ENCODE assay signal across 9 cellular contexts in genomic region chr7:106552645-106553445, GRCh38.
DNase-seq lines count a peak whose midpoint lies in the region; ATAC-seq and TF ChIP-seq lines count a peak whose summit lies in the region.
"Had no signal": no experiment of that assay in that cellular context is flagged by ENCODE, and none has a peak within 500 bp of the region (broad histone marks: within the 10 kb centered on the region; RNA-seq: fewer than 3 reads in every experiment).

No MANE protein-coding gene starts in this region.

- H3K27me3 ChIP-seq in DOHH2 (ENCODE audit: control insufficient read depth, low read length) (no peaks in the 10 kb centered on the region), PC-9 (ENCODE audit: insufficient read depth, low read depth) (no peaks in the 10 kb centered on the region)
- H3K27me3 ChIP-seq: neural progenitor cell had no signal

- H3K9me2 ChIP-seq in DOHH2 (replicated peaks; ENCODE audit: control insufficient read depth, low read length), result no peaks in the 10 kb centered on the region
- no peaks in the 10 kb centered on the region for H3K9me2 ChIP-seq in PC-9 (ENCODE audit: insufficient read depth)

- peak; percentile 98 for ATAC-seq in GM19395 (IDR thresholded peaks at IDR 0.05; ENCODE audit: unreplicated experiment)
- ATAC-seq in HG03060 (IDR thresholded peaks at IDR 0.05; ENCODE audit: low read depth, unreplicated experiment), result peak; percentile 85

- no peaks in the 10 kb centered on the region for H4K20me1 ChIP-seq in DOHH2 (ENCODE audit: control insufficient read depth, insufficient read depth, low read depth, low read length)
- no peaks in the 10 kb centered on the region for H4K20me1 ChIP-seq in PC-9 (ENCODE audit: insufficient read depth)

- H3K4me3 ChIP-seq in DOHH2 (ENCODE audit: low read length) (peak overlapping the region; percentile 33), PC-9 (no peak overlapping the region)
- H3K4me3 ChIP-seq: neural progenitor cell had no signal

- no TSS peak for BruUV-seq in PC-9 (replicated peaks; lab: Mats Ljungman, UMichigan)

- POLR2A ChIA-PET in PC-9 (lab: Charles Lee; ENCODE audit: unreplicated experiment), result no interaction called here

- peak overlapping the region; percentile 53 for H3K4me2 ChIP-seq in DOHH2 (ENCODE audit: low read length)
- H3K4me2 ChIP-seq in PC-9, result no peak overlapping the region
- H3K4me2 ChIP-seq: neural progenitor cell had no signal

- H3K79me2 ChIP-seq in DOHH2 (ENCODE audit: control insufficient read depth, low read length), result no peaks in the 10 kb centered on the region
- H3K79me2 ChIP-seq in PC-9 (ENCODE audit: low read depth), result no peaks in the 10 kb centered on the region

- H3K9me3 ChIP-seq in DOHH2 (ENCODE audit: control insufficient read depth, insufficient read depth, low read length), result no peaks in the 10 kb centered on the region
- no peaks in the 10 kb centered on the region; the same call in 1 of the 2 replicates for H3K9me3 ChIP-seq in PC-9 (ENCODE audit: insufficient read depth, low read depth)

- CTCF ChIA-PET in PC-9 (lab: Charles Lee), result no interaction called here

- H3F3A ChIP-seq in DOHH2 (ENCODE audit: control insufficient read depth, insufficient read depth) (0 out of 2 replicates have a peak, but pooled peaks cover 5% of the 10 kb centered on the region), PC-9 (ENCODE audit: insufficient read depth, low read depth) (no peaks in the 10 kb centered on the region)

- intact Hi-C loops in PC-9 (cut with micrococcal nuclease; ENCODE audit: unreplicated experiment), result no loop called here

- peak overlapping the region; percentile 44 for H3K27ac ChIP-seq in DOHH2 (ENCODE audit: low read depth, low read length)
- no peak overlapping the region for H3K27ac ChIP-seq in PC-9
- H3K27ac ChIP-seq: neural progenitor cell had no signal

- TF ChIP-seq CTCF in DOHH2 (IDR thresholded peaks at IDR 0.05; ENCODE audit: low read depth, low read length, poor library complexity, severe bottlenecking), result no peak
- TF ChIP-seq CTCF in PC-9 (conservative IDR thresholded peaks at IDR 0.05), result no peak

- DNase-seq in RPMI8226 (peak; percentile 87), PC-9 (no peak), NCI-H146 treated with DMSO at 0.1 percent for 48 hours (lab: John Stamatoyannopoulos, UW; ENCODE audit: unreplicated experiment) (no peak), COLO829 (ENCODE audit: low spot score) (no peak), middle frontal gyrus (ENCODE audit: extremely low spot score, low spot score) (no peak)

- H3K4me1 ChIP-seq in DOHH2 (ENCODE audit: control insufficient read depth, low read length), result peaks cover 25% of the 10 kb centered on the region
- no peaks in the 10 kb centered on the region for H3K4me1 ChIP-seq in PC-9 (replicated peaks; ENCODE audit: insufficient read depth)
- H3K4me1 ChIP-seq: neural progenitor cell had no signal

- no peak overlapping the region for H2AFZ ChIP-seq in PC-9
- H2AFZ ChIP-seq: neural progenitor cell had no signal

- H3K36me3 ChIP-seq in DOHH2 (ENCODE audit: control insufficient read depth, low read length) (no peaks in the 10 kb centered on the region), PC-9 (ENCODE audit: low read depth) (no peaks in the 10 kb centered on the region)
- H3K36me3 ChIP-seq: neural progenitor cell had no signal
